ENCODE assay signal across 12 cellular contexts in the genomic region with DNA sequence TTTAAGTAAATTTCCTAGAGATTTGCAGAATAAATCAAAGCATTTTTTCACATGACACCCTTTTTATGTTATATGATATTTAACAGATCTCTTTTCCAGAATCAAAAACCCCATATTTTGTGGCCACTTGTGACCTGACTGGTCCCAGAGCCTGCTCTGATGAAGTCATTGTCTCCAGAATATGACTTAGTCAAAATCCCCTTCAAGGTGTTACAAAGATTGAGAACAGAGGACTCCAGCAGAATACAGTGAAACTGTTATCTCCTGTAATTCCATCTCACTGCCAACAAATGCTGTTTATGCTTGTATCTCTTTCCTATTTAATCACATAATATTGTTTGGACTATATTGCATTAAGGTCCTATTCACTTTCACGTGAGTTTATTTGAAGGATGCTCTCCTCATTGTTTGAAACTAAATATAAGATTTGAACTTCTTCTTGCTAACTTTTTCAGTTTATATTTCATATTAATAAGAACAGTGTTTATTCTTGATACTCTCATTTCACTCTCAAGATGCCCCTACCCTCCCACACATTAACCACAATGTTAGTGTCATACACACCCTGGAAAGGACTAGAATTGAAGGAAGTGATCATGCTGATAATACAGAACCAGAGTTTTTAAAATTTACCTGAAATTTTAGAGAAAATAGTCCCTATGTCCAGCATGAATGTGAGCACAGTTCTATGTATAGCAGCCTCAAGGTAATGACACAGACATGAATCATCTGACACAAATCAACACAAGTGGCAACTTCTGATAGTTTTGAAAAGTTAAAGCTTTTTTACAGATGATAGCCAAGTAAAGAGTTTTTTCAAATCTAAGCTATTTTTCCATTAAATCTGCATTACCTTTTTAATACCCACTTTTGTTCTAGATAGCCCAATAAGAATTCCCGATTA. TPM values are rescaled to one million over a fixed set of nuclear protein-coding genes. Genes with fewer than 3 reads are reported as not detected.
DNase-seq lines count a peak whose midpoint lies in the region; ATAC-seq, FAIRE-seq and TF ChIP-seq lines count a peak whose summit lies in the region.
"Had no signal": no experiment of that assay in that cellular context is flagged by ENCODE, and none has a peak within 500 bp of the region (broad histone marks: within the 10 kb centered on the region; RNA-seq: fewer than 3 reads in every experiment).

No MANE protein-coding gene starts in this region.

- H3K27ac Mint-ChIP-seq in astrocyte (ENCODE audit: unreplicated experiment) = no peak overlapping the region
- H3K27ac Mint-ChIP-seq: GM23338 had no signal

- DNase-seq in EL (peak; percentile 7), astrocyte (ENCODE audit: low read depth) (peak; percentile 39), NCI-H2227 (lab: John Stamatoyannopoulos, UW; ENCODE audit: unreplicated experiment) (no peak), glomerular visceral epithelial cell (ENCODE audit: extremely low spot score) (no peak), epidermal melanocyte (ENCODE audit: insufficient read length, low spot score) (no peak)
- DNase-seq in activated CD4-positive, alpha-beta T cell treated with anti-CD3 and anti-CD28 coated beads for 4 hours = no peak
- DNase-seq: activated naive CD4-positive, alpha-beta T cell treated with Interleukin-2 at 50 U/mL for 16 hours; Calu3 had no signal

- H3K36me3 ChIP-seq in astrocyte (ENCODE audit: insufficient read depth, low read length) = no peaks in the 10 kb centered on the region

- H4K20me1 ChIP-seq in astrocyte (ENCODE audit: insufficient read depth, low read length) = no peaks in the 10 kb centered on the region

- H3K9me3 ChIP-seq in astrocyte (ENCODE audit: insufficient read depth, low read depth, low read length) = no peaks in the 10 kb centered on the region

- H3K36me3 Mint-ChIP-seq in astrocyte (ENCODE audit: low read depth, unreplicated experiment) = no peaks in the 10 kb centered on the region

- H3K4me3 Mint-ChIP-seq in astrocyte (ENCODE audit: unreplicated experiment) = no peak overlapping the region
- H3K4me3 Mint-ChIP-seq: GM23338 had no signal

- H3K4me2 ChIP-seq in astrocyte (ENCODE audit: low read length) = peak overlapping the region; percentile 17
- H3K4me2 ChIP-seq: GM23338 had no signal

- H3K27me3 ChIP-seq in astrocyte (ENCODE audit: insufficient read depth, low read length) = no peaks in the 10 kb centered on the region

- H3K9me3 Mint-ChIP-seq in astrocyte (ENCODE audit: unreplicated experiment) = no peaks in the 10 kb centered on the region
- H3K9me3 Mint-ChIP-seq: GM23338 had no signal

- no peak overlapping the region for H2AFZ ChIP-seq in astrocyte (ENCODE audit: low read depth, low read length)
- H2AFZ ChIP-seq: GM23338 had no signal

- no peak overlapping the region for H3K4me3 ChIP-seq in astrocyte (ENCODE audit: insufficient read depth, low read depth, low read length)
- H3K4me3 ChIP-seq: GM23338 had no signal

- H3K27ac ChIP-seq in astrocyte (ENCODE audit: low read depth, low read length) = no peak overlapping the region

- FAIRE-seq in astrocyte (lab: Jason Lieb, UNC) = peak; percentile 82

- ATAC-seq in GM19397 (IDR thresholded peaks at IDR 0.05; ENCODE audit: unreplicated experiment) = peak; percentile 44
- ATAC-seq in HG03103 (IDR thresholded peaks at IDR 0.05; ENCODE audit: low read depth, unreplicated experiment) = peak; percentile 40
- ATAC-seq: GM23338 had no signal

- H3K79me2 ChIP-seq in astrocyte (ENCODE audit: insufficient read depth, low read length) = no peaks in the 10 kb centered on the region

- TF ChIP-seq CTCF in astrocyte (IDR thresholded peaks at IDR 0.05; ENCODE audit: insufficient read depth, low read depth, low read length) = no peak

- H3K4me1 ChIP-seq in astrocyte (ENCODE audit: insufficient read depth, low read length) = peaks cover 5% of the 10 kb centered on the region

- no peak overlapping the region for H3K9ac ChIP-seq in astrocyte (ENCODE audit: low read length)

- peaks cover 11% of the 10 kb centered on the region for H3K4me1 Mint-ChIP-seq in astrocyte (ENCODE audit: low read depth, unreplicated experiment)
- H3K4me1 Mint-ChIP-seq: GM23338 had no signal

- H3K27me3 Mint-ChIP-seq in astrocyte (ENCODE audit: low read depth, unreplicated experiment) = no peaks in the 10 kb centered on the region

RNA-seq across cellular contexts. Expression of gene RGS1, which starts 25.8 kb away (rescaled TPM):
- not detected in 2 replicates for total RNA-seq in astrocyte
- total RNA-seq: Calu3, GM23338 had no signal

RNA-seq across cellular contexts. Expression of gene RGS13, which starts 34.5 kb away (rescaled TPM):
- total RNA-seq in astrocyte = not detected in 2 replicates
- total RNA-seq: Calu3, fibroblast of lung, GM23338 had no signal

Comparison
In these comparisons a context has a peak if more than half of its experiments do, and no peak if none do; other contexts are left out.
1. DNase-seq: peak in EL (single experiment) and astrocyte (single experiment); none in NCI-H2227 (single experiment), activated CD4-positive, alpha-beta T cell treated with anti-CD3 and anti-CD28 coated beads for 4 hours (0 of 2), glomerular visceral epithelial cell (single experiment) and epidermal melanocyte (single experiment).